ENCODE assay signal across 1 cellular context in genomic region chr20:58481541-58482021, GRCh38.
A peak's percentile ranks its signal among the peaks of the same experiment; 100 is the strongest.
TF ChIP-seq lines count a peak whose summit lies in the region.

No MANE protein-coding gene starts in this region.

TF ChIP-seq in K562, 482 proteins besides CTCF, POLR2A, EP300 and RAD21 (continued from another document):
- TF ChIP-seq, protein P1, sequence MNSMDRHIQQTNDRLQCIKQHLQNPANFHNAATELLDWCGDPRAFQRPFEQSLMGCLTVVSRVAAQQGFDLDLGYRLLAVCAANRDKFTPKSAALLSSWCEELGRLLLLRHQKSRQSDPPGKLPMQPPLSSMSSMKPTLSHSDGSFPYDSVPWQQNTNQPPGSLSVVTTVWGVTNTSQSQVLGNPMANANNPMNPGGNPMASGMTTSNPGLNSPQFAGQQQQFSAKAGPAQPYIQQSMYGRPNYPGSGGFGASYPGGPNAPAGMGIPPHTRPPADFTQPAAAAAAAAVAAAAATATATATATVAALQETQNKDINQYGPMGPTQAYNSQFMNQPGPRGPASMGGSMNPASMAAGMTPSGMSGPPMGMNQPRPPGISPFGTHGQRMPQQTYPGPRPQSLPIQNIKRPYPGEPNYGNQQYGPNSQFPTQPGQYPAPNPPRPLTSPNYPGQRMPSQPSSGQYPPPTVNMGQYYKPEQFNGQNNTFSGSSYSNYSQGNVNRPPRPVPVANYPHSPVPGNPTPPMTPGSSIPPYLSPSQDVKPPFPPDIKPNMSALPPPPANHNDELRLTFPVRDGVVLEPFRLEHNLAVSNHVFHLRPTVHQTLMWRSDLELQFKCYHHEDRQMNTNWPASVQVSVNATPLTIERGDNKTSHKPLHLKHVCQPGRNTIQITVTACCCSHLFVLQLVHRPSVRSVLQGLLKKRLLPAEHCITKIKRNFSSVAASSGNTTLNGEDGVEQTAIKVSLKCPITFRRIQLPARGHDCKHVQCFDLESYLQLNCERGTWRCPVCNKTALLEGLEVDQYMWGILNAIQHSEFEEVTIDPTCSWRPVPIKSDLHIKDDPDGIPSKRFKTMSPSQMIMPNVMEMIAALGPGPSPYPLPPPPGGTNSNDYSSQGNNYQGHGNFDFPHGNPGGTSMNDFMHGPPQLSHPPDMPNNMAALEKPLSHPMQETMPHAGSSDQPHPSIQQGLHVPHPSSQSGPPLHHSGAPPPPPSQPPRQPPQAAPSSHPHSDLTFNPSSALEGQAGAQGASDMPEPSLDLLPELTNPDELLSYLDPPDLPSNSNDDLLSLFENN (IDR thresholded peaks at IDR 0.05; ENCODE audit: low read depth in 2 of 2, low read length in 2 of 2) = no peak
- TF ChIP-seq SIX5 (IDR thresholded peaks at IDR 0.05; ENCODE audit: borderline replicate concordance in 1 of 2, insufficient read depth in 1 of 2, low read depth in 1 of 2, low read length in 2 of 2) (no peak), NR2C2 (CRISPR knock-in tag; IDR thresholded peaks at IDR 0.05) (peak; percentile 31; the same call in 1 of the 2 replicates), NR2C2 (tag; IDR thresholded peaks at IDR 0.05) (peak; percentile 69), MAX (CRISPR knock-in tag; IDR thresholded peaks at IDR 0.05) (peak; percentile 11; the same call in 1 of the 2 replicates), MED1 (CRISPR knock-in tag; IDR thresholded peaks at IDR 0.05; ENCODE audit: borderline replicate concordance) (no peak), ARID2 (IDR thresholded peaks at IDR 0.05) (peak; percentile 58; the same call in 1 of the 2 replicates), TFAM (CRISPR knock-in tag; conservative IDR thresholded peaks at IDR 0.05) (no peak), SPI1 (IDR thresholded peaks at IDR 0.05; ENCODE audit: borderline replicate concordance, low read depth, low read length) (0 out of 2 replicates have a peak, but pooled peaks have one; percentile 17), NR2C1 (IDR thresholded peaks at IDR 0.05) (peak; percentile 77), NR2C1 (tag; IDR thresholded peaks at IDR 0.05) (peak; percentile 71), NCOA2 (IDR thresholded peaks at IDR 0.05; ENCODE audit: partially characterized antibody in 2 of 2) (no peak), TFAP4 (CRISPR knock-in tag; IDR thresholded peaks at IDR 0.05; ENCODE audit: borderline replicate concordance) (peak; percentile 23; the same call in 1 of the 2 replicates), NFIC (IDR thresholded peaks at IDR 0.05) (no peak), ZNF263 (CRISPR knock-in tag; IDR thresholded peaks at IDR 0.05; ENCODE audit: borderline replicate concordance) (peak; percentile 68; the same call in 1 of the 2 replicates), ZFP36 (IDR thresholded peaks at IDR 0.05; ENCODE audit: low read depth, low read length, partially characterized antibody) (no peak), ZNF408 (CRISPR knock-in tag; IDR thresholded peaks at IDR 0.05; ENCODE audit: low read depth) (no peak), LCOR (CRISPR knock-in tag; IDR thresholded peaks at IDR 0.05) (no peak), MAFG (tag; conservative IDR thresholded peaks at IDR 0.05) (no peak), GTF2E2 (tag; IDR thresholded peaks at IDR 0.05) (no peak), RB1 (IDR thresholded peaks at IDR 0.05; ENCODE audit: low read depth) (0 out of 2 replicates have a peak, but pooled peaks have one; percentile 29), SP2 (IDR thresholded peaks at IDR 0.05; ENCODE audit: extremely low read depth, low read depth, low read length, poor library complexity, severe bottlenecking) (no peak), HDAC8 (tag; IDR thresholded peaks at IDR 0.05) (no peak), ZNF511 (CRISPR knock-in tag; IDR thresholded peaks at IDR 0.05) (no peak), STAT5A (IDR thresholded peaks at IDR 0.05; ENCODE audit: borderline replicate concordance, low read length) (no peak), CREBBP (IDR thresholded peaks at IDR 0.05; ENCODE audit: low read depth, low read length) (no peak), ZNF75A (CRISPR knock-in tag; IDR thresholded peaks at IDR 0.05) (no peak), TBP (optimal IDR thresholded peaks at IDR 0.05; ENCODE audit: low read depth, low read length) (no peak)
- TF ChIP-seq, protein P2, sequence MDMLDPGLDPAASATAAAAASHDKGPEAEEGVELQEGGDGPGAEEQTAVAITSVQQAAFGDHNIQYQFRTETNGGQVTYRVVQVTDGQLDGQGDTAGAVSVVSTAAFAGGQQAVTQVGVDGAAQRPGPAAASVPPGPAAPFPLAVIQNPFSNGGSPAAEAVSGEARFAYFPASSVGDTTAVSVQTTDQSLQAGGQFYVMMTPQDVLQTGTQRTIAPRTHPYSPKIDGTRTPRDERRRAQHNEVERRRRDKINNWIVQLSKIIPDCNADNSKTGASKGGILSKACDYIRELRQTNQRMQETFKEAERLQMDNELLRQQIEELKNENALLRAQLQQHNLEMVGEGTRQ (CRISPR knock-in tag; IDR thresholded peaks at IDR 0.05) = no peak
- TF ChIP-seq, protein P3, sequence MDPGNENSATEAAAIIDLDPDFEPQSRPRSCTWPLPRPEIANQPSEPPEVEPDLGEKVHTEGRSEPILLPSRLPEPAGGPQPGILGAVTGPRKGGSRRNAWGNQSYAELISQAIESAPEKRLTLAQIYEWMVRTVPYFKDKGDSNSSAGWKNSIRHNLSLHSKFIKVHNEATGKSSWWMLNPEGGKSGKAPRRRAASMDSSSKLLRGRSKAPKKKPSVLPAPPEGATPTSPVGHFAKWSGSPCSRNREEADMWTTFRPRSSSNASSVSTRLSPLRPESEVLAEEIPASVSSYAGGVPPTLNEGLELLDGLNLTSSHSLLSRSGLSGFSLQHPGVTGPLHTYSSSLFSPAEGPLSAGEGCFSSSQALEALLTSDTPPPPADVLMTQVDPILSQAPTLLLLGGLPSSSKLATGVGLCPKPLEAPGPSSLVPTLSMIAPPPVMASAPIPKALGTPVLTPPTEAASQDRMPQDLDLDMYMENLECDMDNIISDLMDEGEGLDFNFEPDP (CRISPR knock-in tag; IDR thresholded peaks at IDR 0.05) = no peak
- TF ChIP-seq, protein P4, sequence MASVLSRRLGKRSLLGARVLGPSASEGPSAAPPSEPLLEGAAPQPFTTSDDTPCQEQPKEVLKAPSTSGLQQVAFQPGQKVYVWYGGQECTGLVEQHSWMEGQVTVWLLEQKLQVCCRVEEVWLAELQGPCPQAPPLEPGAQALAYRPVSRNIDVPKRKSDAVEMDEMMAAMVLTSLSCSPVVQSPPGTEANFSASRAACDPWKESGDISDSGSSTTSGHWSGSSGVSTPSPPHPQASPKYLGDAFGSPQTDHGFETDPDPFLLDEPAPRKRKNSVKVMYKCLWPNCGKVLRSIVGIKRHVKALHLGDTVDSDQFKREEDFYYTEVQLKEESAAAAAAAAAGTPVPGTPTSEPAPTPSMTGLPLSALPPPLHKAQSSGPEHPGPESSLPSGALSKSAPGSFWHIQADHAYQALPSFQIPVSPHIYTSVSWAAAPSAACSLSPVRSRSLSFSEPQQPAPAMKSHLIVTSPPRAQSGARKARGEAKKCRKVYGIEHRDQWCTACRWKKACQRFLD (CRISPR knock-in tag; IDR thresholded peaks at IDR 0.05) = no peak
- TF ChIP-seq, protein P5, sequence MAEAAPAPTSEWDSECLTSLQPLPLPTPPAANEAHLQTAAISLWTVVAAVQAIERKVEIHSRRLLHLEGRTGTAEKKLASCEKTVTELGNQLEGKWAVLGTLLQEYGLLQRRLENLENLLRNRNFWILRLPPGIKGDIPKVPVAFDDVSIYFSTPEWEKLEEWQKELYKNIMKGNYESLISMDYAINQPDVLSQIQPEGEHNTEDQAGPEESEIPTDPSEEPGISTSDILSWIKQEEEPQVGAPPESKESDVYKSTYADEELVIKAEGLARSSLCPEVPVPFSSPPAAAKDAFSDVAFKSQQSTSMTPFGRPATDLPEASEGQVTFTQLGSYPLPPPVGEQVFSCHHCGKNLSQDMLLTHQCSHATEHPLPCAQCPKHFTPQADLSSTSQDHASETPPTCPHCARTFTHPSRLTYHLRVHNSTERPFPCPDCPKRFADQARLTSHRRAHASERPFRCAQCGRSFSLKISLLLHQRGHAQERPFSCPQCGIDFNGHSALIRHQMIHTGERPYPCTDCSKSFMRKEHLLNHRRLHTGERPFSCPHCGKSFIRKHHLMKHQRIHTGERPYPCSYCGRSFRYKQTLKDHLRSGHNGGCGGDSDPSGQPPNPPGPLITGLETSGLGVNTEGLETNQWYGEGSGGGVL (CRISPR knock-in tag; IDR thresholded peaks at IDR 0.05) = no peak
- TF ChIP-seq, protein P6, sequence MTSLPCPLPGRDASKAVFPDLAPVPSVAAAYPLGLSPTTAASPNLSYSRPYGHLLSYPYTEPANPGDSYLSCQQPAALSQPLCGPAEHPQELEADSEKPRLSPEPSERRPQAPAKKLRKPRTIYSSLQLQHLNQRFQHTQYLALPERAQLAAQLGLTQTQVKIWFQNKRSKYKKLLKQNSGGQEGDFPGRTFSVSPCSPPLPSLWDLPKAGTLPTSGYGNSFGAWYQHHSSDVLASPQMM (CRISPR knock-in tag; IDR thresholded peaks at IDR 0.05) = no peak
TF ChIP-seq in K562: peak in this region for 13.
